ENCODE assay signal across 20 cellular contexts in genomic region chr14:21399311-21399870, GRCh38.
"Had no signal": no experiment of that assay in that cellular context is flagged by ENCODE, and none has a peak within 500 bp of the region (broad histone marks: within the 10 kb centered on the region; RNA-seq: fewer than 3 reads in every experiment).

No MANE protein-coding gene starts in this region.

- H3K9me3 Mint-ChIP-seq: mesothelial cell of epicardium; naive B cell; natural killer cell; nephron progenitor cell; neural progenitor cell; stimulated activated memory B cell treated with anti-CD40 and anti-IgM and Interleukin-4, amounts not matched to agents 10 μg/mL and 1 μg/mL and 100 μg/mL, for 72 hours; stimulated activated naive CD8-positive, alpha-beta T cell treated with anti-CD3 and anti-CD28 coated beads, Interleukin-15, amount 100 ng/mL, for 72 hours; type B pancreatic cell had no signal

- H3K27me3 Mint-ChIP-seq: naive B cell; progenitor cell of endocrine pancreas; stimulated activated memory B cell treated with anti-CD40 and anti-IgM and Interleukin-4, amounts not matched to agents 10 μg/mL and 1 μg/mL and 100 μg/mL, for 72 hours; stimulated activated naive CD8-positive, alpha-beta T cell treated with anti-CD3 and anti-CD28 coated beads, Interleukin-15, amount 100 ng/mL, for 72 hours; type B pancreatic cell had no signal

- H3K27ac Mint-ChIP-seq: mesothelial cell of epicardium; natural killer cell; nephron progenitor cell; neural progenitor cell; stimulated activated memory B cell treated with anti-CD40 and anti-IgM and Interleukin-4, amounts not matched to agents 10 μg/mL and 1 μg/mL and 100 μg/mL, for 72 hours; stimulated activated naive CD8-positive, alpha-beta T cell treated with anti-CD3 and anti-CD28 coated beads, Interleukin-15, amount 100 ng/mL, for 72 hours; type B pancreatic cell had no signal

- DNase-seq: islet precursor cell; left ventricle myocardium inferior; mesendoderm; naive B cell; natural killer cell; nephron progenitor cell; occipital lobe; right lobe of liver; stimulated activated CD4-positive, alpha-beta T cell treated with anti-CD3 and anti-CD28 coated beads, Interleukin-1b, Interleukin-23, amount 100 ng/mL, for 48 hours; stimulated activated CD4-positive, alpha-beta T cell treated with anti-CD3 and anti-CD28 coated beads, Interleukin-2, amount 100 ng/mL, for 48 hours; stimulated activated CD4-positive, alpha-beta T cell treated with anti-CD3 and anti-CD28 coated beads, Interleukin-4, amount 100 ng/mL, for 4 hours; stimulated activated CD8-positive, alpha-beta memory T cell treated with anti-CD3 and anti-CD28 coated beads, Interleukin-4, amount 100 ng/mL, for 48 hours; stimulated activated naive CD4-positive, alpha-beta T cell treated with Interleukin-2 at 50 U/mL for 16 hours; stimulated activated naive CD8-positive, alpha-beta T cell treated with anti-CD3 and anti-CD28 coated beads, Interleukin-15, amount 100 ng/mL, for 72 hours; uterus had no signal

- H3K4me1 Mint-ChIP-seq: mesothelial cell of epicardium; naive B cell; natural killer cell; nephron progenitor cell; neural progenitor cell; stimulated activated memory B cell treated with anti-CD40 and anti-IgM and Interleukin-4, amounts not matched to agents 10 μg/mL and 1 μg/mL and 100 μg/mL, for 72 hours; stimulated activated naive CD8-positive, alpha-beta T cell treated with anti-CD3 and anti-CD28 coated beads, Interleukin-15, amount 100 ng/mL, for 72 hours had no signal

- H3K4me3 Mint-ChIP-seq: mesothelial cell of epicardium; naive B cell; natural killer cell; nephron progenitor cell; neural progenitor cell; stimulated activated memory B cell treated with anti-CD40 and anti-IgM and Interleukin-4, amounts not matched to agents 10 μg/mL and 1 μg/mL and 100 μg/mL, for 72 hours; stimulated activated naive CD8-positive, alpha-beta T cell treated with anti-CD3 and anti-CD28 coated beads, Interleukin-15, amount 100 ng/mL, for 72 hours; type B pancreatic cell had no signal
